Comparison of ENCODE assay signal across 8 cellular contexts in the genomic region with DNA sequence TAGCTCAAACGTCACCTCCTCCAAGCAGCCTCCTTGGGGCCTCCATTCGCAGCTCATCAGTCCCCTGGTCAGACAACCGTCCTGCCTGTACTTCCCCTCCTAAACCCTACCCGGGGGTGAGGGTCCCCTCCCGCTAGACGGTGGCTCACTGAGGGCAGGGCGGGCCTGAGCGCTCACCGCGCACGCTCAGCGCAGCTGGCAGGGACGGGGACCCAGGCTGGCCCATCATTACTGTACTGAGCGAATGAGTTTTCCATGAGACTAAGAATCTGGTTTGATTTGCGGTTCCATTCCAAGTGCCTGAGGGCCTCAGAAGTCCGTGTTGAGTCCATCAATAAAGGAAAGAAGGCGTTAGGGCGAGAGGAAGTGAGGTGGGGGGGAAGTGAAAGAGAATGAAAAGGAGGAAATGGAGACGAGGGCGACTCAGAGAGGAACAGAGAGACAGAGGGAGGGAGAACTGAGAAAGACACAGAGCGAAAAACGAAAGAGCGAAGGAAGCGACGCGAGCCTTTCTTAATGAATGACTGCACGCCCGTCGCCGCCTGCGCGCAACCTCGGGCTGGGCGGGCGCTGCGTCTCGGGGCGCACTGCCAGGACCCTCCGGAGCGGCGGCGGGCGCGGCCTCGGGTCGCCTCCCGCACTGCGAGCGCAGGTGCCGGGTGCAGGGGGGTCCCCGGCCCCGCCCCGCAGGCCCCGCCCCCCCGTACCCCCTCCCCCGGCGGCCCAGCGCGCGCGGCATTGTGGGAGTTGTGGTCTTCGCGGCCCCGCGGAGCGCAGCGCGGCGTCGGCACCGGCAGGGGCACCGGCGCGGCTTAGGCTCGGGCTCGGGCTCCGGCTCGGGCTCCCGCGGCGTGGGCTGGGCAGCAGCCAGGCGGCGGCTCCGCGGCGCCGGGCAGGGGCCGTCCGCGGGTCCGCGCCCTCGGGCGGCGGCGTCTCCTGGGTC. TPM values are rescaled to one million over a fixed set of nuclear protein-coding genes. Genes with fewer than 3 reads are reported as not detected.
DNase-seq lines count a peak whose midpoint lies in the region; ATAC-seq and TF ChIP-seq lines count a peak whose summit lies in the region.

A gene with protein sequence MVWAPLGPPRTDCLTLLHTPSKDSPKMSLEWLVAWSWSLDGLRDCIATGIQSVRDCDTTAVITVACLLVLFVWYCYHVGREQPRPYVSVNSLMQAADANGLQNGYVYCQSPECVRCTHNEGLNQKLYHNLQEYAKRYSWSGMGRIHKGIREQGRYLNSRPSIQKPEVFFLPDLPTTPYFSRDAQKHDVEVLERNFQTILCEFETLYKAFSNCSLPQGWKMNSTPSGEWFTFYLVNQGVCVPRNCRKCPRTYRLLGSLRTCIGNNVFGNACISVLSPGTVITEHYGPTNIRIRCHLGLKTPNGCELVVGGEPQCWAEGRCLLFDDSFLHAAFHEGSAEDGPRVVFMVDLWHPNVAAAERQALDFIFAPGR (plus strand): TSS at position 746 of the 943 bp plus-strand sequence. CDS start 4,356 bp downstream, outside the sequence.

- peak within 1 kb of the TSS; percentile 91 for H3K4me3 Mint-ChIP-seq in activated T-helper 17 cell treated with anti-CD3 and anti-CD28 coated beads, Interleukin-2, amount 50 U/mL, for 72 hours

- H3K9me3 ChIP-seq in neuron (ENCODE audit: low read length), result no peaks in the 10 kb centered on the region
- H3K9me3 ChIP-seq in stomach, result peaks cover 0 to under 1% (median 0%) of the 10 kb centered on the region in 4 donors

- TF ChIP-seq CTCF in fibroblast of the aortic adventitia (IDR thresholded peaks at IDR 0.05; ENCODE audit: insufficient read depth, low read length), result no peak
- TF ChIP-seq CTCF in stomach (IDR thresholded peaks at IDR 0.05), result no peak

- peaks cover 5% of the 10 kb centered on the region for H3K27me3 Mint-ChIP-seq in activated T-helper 17 cell treated with anti-CD3 and anti-CD28 coated beads, Interleukin-2, amount 50 U/mL, for 72 hours

- peaks cover 12% of the 10 kb centered on the region for H3K4me1 Mint-ChIP-seq in activated T-helper 17 cell treated with anti-CD3 and anti-CD28 coated beads, Interleukin-2, amount 50 U/mL, for 72 hours

- H3K4me3 ChIP-seq in fibroblast of the aortic adventitia (ENCODE audit: low read depth, low read length), result peak within 1 kb of the TSS; percentile 74
- H3K4me3 ChIP-seq in neuron (ENCODE audit: low read length), result peak within 1 kb of the TSS; percentile 55
- peak within 1 kb of the TSS; percentile 62 to 70 (median 67) for H3K4me3 ChIP-seq in stomach

- no peaks in the 10 kb centered on the region for H3K9me3 Mint-ChIP-seq in activated T-helper 17 cell treated with anti-CD3 and anti-CD28 coated beads, Interleukin-2, amount 50 U/mL, for 72 hours

- H3K36me3 Mint-ChIP-seq in activated T-helper 17 cell treated with anti-CD3 and anti-CD28 coated beads, Interleukin-2, amount 50 U/mL, for 72 hours (ENCODE audit: low read depth), result peaks cover 33% of the 10 kb centered on the region

- intact Hi-C loops in stomach (cut with DNase I; ENCODE audit: low total_unique reads), result no loop called here

- peak within 1 kb of the TSS; percentile 77 to 90 (median 87) for H3K27ac ChIP-seq in stomach

- TF ChIP-seq POLR2A in Raji (IDR thresholded peaks at IDR 0.05; ENCODE audit: insufficient read depth, low read depth, low read length), result peak; percentile 85
- TF ChIP-seq POLR2A in stomach (IDR thresholded peaks at IDR 0.05), result no peak

- no peak for TF ChIP-seq EP300 in stomach (IDR thresholded peaks at IDR 0.05)

- DNase-seq in DMS53 treated with DMSO at 0.1 percent for 48 hours (lab: John Stamatoyannopoulos, UW; ENCODE audit: unreplicated experiment), result peak; percentile 4
- DNase-seq in HuH-7 (ENCODE audit: low spot score), result peak; percentile 67
- peak; percentile 58 for DNase-seq in fibroblast of the aortic adventitia (ENCODE audit: low read depth)
- peak; percentile 73 for DNase-seq in stomach

- peak within 1 kb of the TSS; percentile 87 for H3K27ac Mint-ChIP-seq in activated T-helper 17 cell treated with anti-CD3 and anti-CD28 coated beads, Interleukin-2, amount 50 U/mL, for 72 hours

- no peaks in the 10 kb centered on the region for H3K27me3 ChIP-seq in neuron (ENCODE audit: insufficient read depth, low read length)
- peaks cover 0 to 6% (median 0%) of the 10 kb centered on the region in 3 donors for H3K27me3 ChIP-seq in stomach

- peak within 1 kb of the TSS; percentile 88 for H2AFZ ChIP-seq in neuron (ENCODE audit: low read depth, low read length)

- H3K36me3 ChIP-seq in neuron (ENCODE audit: insufficient read depth, low read length), result peaks cover 5% of the 10 kb centered on the region
- H3K36me3 ChIP-seq in stomach, result peaks cover 3 to 7% (median 5%) of the 10 kb centered on the region in 4 donors

- H3K4me1 ChIP-seq in neuron (ENCODE audit: insufficient read depth, low read length) (peaks cover 31% of the 10 kb centered on the region), stomach (peaks cover 6 to 26% (median 19%) of the 10 kb centered on the region in 4 donors)

- 1% methylated on average over 50 to 95 of the region's 96 CpGs for WGBS in stomach, 5 donors

- ATAC-seq in GM21515 (IDR thresholded peaks at IDR 0.05; ENCODE audit: unreplicated experiment), result peak; percentile 63
- peak; percentile 81 for ATAC-seq in activated T-helper 17 cell treated with anti-CD3 and anti-CD28 coated beads, Interleukin-2, amount 50 U/mL, for 72 hours (replicated peaks)

RNA-seq across cellular contexts. Expression of the gene that starts here (rescaled TPM):
- total RNA-seq in activated T-helper 17 cell treated with anti-CD3 and anti-CD28 coated beads, Interleukin-2, amount 50 U/mL, for 72 hours, result 10 to 100 TPM; 13.2 to 20.2 TPM
- total RNA-seq in fibroblast of the aortic adventitia (ENCODE audit: low replicate concordance) (2.9 and 4.2 TPM in 2 replicates), stomach (10 to 100 TPM in 2 of 5 donors, 1 to 10 TPM in 1, under 1 TPM in 2; 0.45 to 48.4 (median 6.1) TPM)
- 1 to 10 TPM in 2 of 3 donors, under 1 TPM in 1; 0.93 to 6.0 (median 1.9) TPM for polyA plus RNA-seq in stomach

Comparison
In these comparisons a context has a peak if more than half of its experiments do, and no peak if none do; other contexts are left out.
1. Peak in every context shown above with its lines: DNase-seq, ATAC-seq, H3K4me3 ChIP-seq and H3K27ac ChIP-seq.
2. DNase-seq: peak in every context shown above with its lines; median percentile 73 in stomach; 67 in HuH-7; 58 in fibroblast of the aortic adventitia; 4 in DMS53 treated with DMSO at 0.1 percent for 48 hours.